24 cellular contexts compared by ENCODE assay signal in genomic region chr17:80292557-80292956, GRCh38. TPM values are rescaled to one million over a fixed set of nuclear protein-coding genes. Genes with fewer than 3 reads are reported as not detected.
A peak's percentile ranks its signal among the peaks of the same experiment; 100 is the strongest.
DNase-seq lines count a peak whose midpoint lies in the region; ATAC-seq, FAIRE-seq and TF ChIP-seq lines count a peak whose summit lies in the region.
"Had no signal": no experiment of that assay in that cellular context is flagged by ENCODE, and none has a peak within 500 bp of the region (broad histone marks: within the 10 kb centered on the region; RNA-seq: fewer than 3 reads in every experiment).

No MANE protein-coding gene starts in this region.

- BruUV-seq in HepG2 (replicated peaks; lab: Mats Ljungman, UMichigan), result no TSS peak

- H3K27me3 Mint-ChIP-seq in activated T-cell treated with anti-CD3 and anti-CD28 coated beads, Interleukin-2, amount 50 U/mL, for 24 hours, result no peaks in the 10 kb centered on the region
- H3K27me3 Mint-ChIP-seq in activated T-helper 17 cell treated with anti-CD3 and anti-CD28 coated beads, Interleukin-2, amount 50 U/mL, for 72 hours, result no peaks in the 10 kb centered on the region
- H3K27me3 Mint-ChIP-seq: CD8-positive, alpha-beta memory T cell; naive thymus-derived CD4-positive, alpha-beta T cell; stimulated activated memory B cell treated with anti-CD40 and anti-IgM and Interleukin-4, amounts not matched to agents 10 μg/mL and 1 μg/mL and 100 μg/mL, for 72 hours had no signal

- H3K4me3 Mint-ChIP-seq in activated T-cell treated with anti-CD3 and anti-CD28 coated beads, Interleukin-2, amount 50 U/mL, for 24 hours, result no peak overlapping the region
- no peak overlapping the region for H3K4me3 Mint-ChIP-seq in activated T-helper 17 cell treated with anti-CD3 and anti-CD28 coated beads, Interleukin-2, amount 50 U/mL, for 72 hours
- H3K4me3 Mint-ChIP-seq: CD8-positive, alpha-beta memory T cell; naive thymus-derived CD4-positive, alpha-beta T cell; stimulated activated memory B cell treated with anti-CD40 and anti-IgM and Interleukin-4, amounts not matched to agents 10 μg/mL and 1 μg/mL and 100 μg/mL, for 72 hours had no signal

- no peaks in the 10 kb centered on the region for H3K9me3 Mint-ChIP-seq in activated T-cell treated with anti-CD3 and anti-CD28 coated beads, Interleukin-2, amount 50 U/mL, for 24 hours
- H3K9me3 Mint-ChIP-seq in activated T-helper 17 cell treated with anti-CD3 and anti-CD28 coated beads, Interleukin-2, amount 50 U/mL, for 72 hours, result no peaks in the 10 kb centered on the region
- H3K9me3 Mint-ChIP-seq: CD8-positive, alpha-beta memory T cell; naive thymus-derived CD4-positive, alpha-beta T cell; stimulated activated memory B cell treated with anti-CD40 and anti-IgM and Interleukin-4, amounts not matched to agents 10 μg/mL and 1 μg/mL and 100 μg/mL, for 72 hours had no signal

- H3K36me3 ChIP-seq in HepG2 (replicated peaks in 1 of 2; ENCODE audit: control insufficient read depth in 1 of 2, insufficient read depth in 2 of 2, low read length in 2 of 2) (peaks cover 44 to 72% of the 10 kb centered on the region in 2 experiments), upper lobe of right lung (peaks cover 95% of the 10 kb centered on the region)

- H3K4me3 ChIP-seq in HepG2 (replicated peaks in 1 of 3; ENCODE audit: insufficient read depth in 1 of 3, low read depth in 2 of 3, low read length in 3 of 3), result no peak overlapping the region
- H3K4me3 ChIP-seq in upper lobe of right lung, result no peak overlapping the region
- H3K4me3 ChIP-seq: ascending aorta, psoas muscle, upper lobe of left lung had no signal

- 0 out of 2 replicates have a peak, but pooled peaks have one; percentile 21 for TF ChIP-seq RAD21 in HepG2 (CRISPR knock-in tag; IDR thresholded peaks at IDR 0.05)

- no peak overlapping the region for H2AFZ ChIP-seq in HepG2 (ENCODE audit: low read length)

- no peak overlapping the region for H3K9ac ChIP-seq in HepG2 (ENCODE audit: insufficient read depth, low read depth, low read length)

- CTCF ChIA-PET in HepG2 (lab: Yijun Ruan, JAX; ENCODE audit: low intra/inter-chr PET ratio, low total read pairs) (interaction anchor here (0.7 to 1.1 kb wide), 2 partner anchors 44 to 97 kb away, joined by 3 to 7 read pairs; no protein-coding TSS in a partner anchor), RWPE1 (lab: Yijun Ruan, JAX) (no interaction called here)

- no peaks in the 10 kb centered on the region for H4K20me1 ChIP-seq in HepG2 (ENCODE audit: insufficient read depth, low read length)

- H3K27me3 ChIP-seq in HepG2 (ENCODE audit: control insufficient read depth in 1 of 2, insufficient read depth in 2 of 2, low read length in 2 of 2) (no peaks in the 10 kb centered on the region), upper lobe of right lung (no peaks in the 10 kb centered on the region)
- H3K27me3 ChIP-seq: ascending aorta, upper lobe of left lung had no signal

- peaks cover 93% of the 10 kb centered on the region for H3K36me3 Mint-ChIP-seq in activated T-cell treated with anti-CD3 and anti-CD28 coated beads, Interleukin-2, amount 50 U/mL, for 24 hours (ENCODE audit: low read depth)
- peaks cover 95% of the 10 kb centered on the region for H3K36me3 Mint-ChIP-seq in activated T-helper 17 cell treated with anti-CD3 and anti-CD28 coated beads, Interleukin-2, amount 50 U/mL, for 72 hours (ENCODE audit: low read depth)

- FAIRE-seq in HepG2 (lab: Jason Lieb, UNC), result no peak

- TF ChIP-seq CTCF in HepG2 (CRISPR knock-in tag; IDR thresholded peaks at IDR 0.05), result peak; percentile 60
- peak; percentile 5 for TF ChIP-seq CTCF in upper lobe of right lung (IDR thresholded peaks at IDR 0.05)
- TF ChIP-seq CTCF in RWPE1 (conservative IDR thresholded peaks at IDR 0.05; ENCODE audit: low read depth), result no peak

- H3K27ac Mint-ChIP-seq in activated T-cell treated with anti-CD3 and anti-CD28 coated beads, Interleukin-2, amount 50 U/mL, for 24 hours, result peak overlapping the region; percentile 76
- H3K27ac Mint-ChIP-seq in activated T-helper 17 cell treated with anti-CD3 and anti-CD28 coated beads, Interleukin-2, amount 50 U/mL, for 72 hours, result peak overlapping the region; percentile 49
- H3K27ac Mint-ChIP-seq: stimulated activated memory B cell treated with anti-CD40 and anti-IgM and Interleukin-4, amounts not matched to agents 10 μg/mL and 1 μg/mL and 100 μg/mL, for 72 hours had no signal

- no peaks in the 10 kb centered on the region for H3K79me2 ChIP-seq in HepG2 (ENCODE audit: insufficient read depth, low read length)

- no peak for ATAC-seq in activated T-helper 17 cell treated with anti-CD3 and anti-CD28 coated beads, Interleukin-2, amount 50 U/mL, for 72 hours (replicated peaks)
- ATAC-seq in HepG2 (no peak), upper lobe of right lung (no peak), GM21717 (IDR thresholded peaks at IDR 0.05; ENCODE audit: unreplicated experiment) (no peak)
- ATAC-seq: naive thymus-derived CD4-positive, alpha-beta T cell; psoas muscle; stimulated activated memory B cell treated with anti-CD40 and anti-IgM and Interleukin-4, amounts not matched to agents 10 μg/mL and 1 μg/mL and 100 μg/mL, for 72 hours had no signal

- H3K27ac ChIP-seq in HepG2 (ENCODE audit: extremely low read length, insufficient read depth, low read length), result no peak overlapping the region
- H3K27ac ChIP-seq in upper lobe of right lung, result no peak overlapping the region
- H3K27ac ChIP-seq in RWPE1, result no peak overlapping the region
- H3K27ac ChIP-seq: ascending aorta, psoas muscle, upper lobe of left lung had no signal

- H3K4me1 ChIP-seq in HepG2 (ENCODE audit: insufficient read depth, low read length), result peaks cover 14% of the 10 kb centered on the region
- H3K4me1 ChIP-seq in upper lobe of right lung, result no peaks in the 10 kb centered on the region
- H3K4me1 ChIP-seq: ascending aorta, psoas muscle, upper lobe of left lung had no signal

- TF ChIP-seq POLR2A in HepG2 (IDR thresholded peaks at IDR 0.05; ENCODE audit: insufficient read depth in 1 of 2, low read depth in 2 of 2, low read length in 2 of 2), result no peak

- in situ Hi-C loops in HepG2 (cut with HindIII; ENCODE audit: extremely low pct_ligation_motif_present, low pct_unique_long_range_greater_than_20kb), result no loop called here

- WGBS in HepG2 (ENCODE audit: low lambda C conversion rate), result 98% methylated on average over 9 of the region's 9 CpGs

- POLR2A ChIA-PET in HepG2 (lab: Yijun Ruan, JAX), result interaction anchor here (1.4 kb wide), 1 partner anchor 29 kb away, joined by 7 read pairs; no protein-coding TSS in a partner anchor
- POLR2A ChIA-PET in RWPE1 (lab: Yijun Ruan, JAX; ENCODE audit: low non-redundant PET), result interaction anchor here (0.9 kb wide), 1 partner anchor 10 kb away, joined by 3 read pairs; no protein-coding TSS in a partner anchor

- H3K4me2 ChIP-seq in HepG2 (ENCODE audit: low read depth, low read length), result no peak overlapping the region

- TF ChIP-seq EP300 in HepG2 (IDR thresholded peaks at IDR 0.05; ENCODE audit: low read depth in 2 of 2, low read length in 2 of 2) (no peak), HepG2 (CRISPR knock-in tag; IDR thresholded peaks at IDR 0.05; ENCODE audit: borderline replicate concordance) (no peak)

- intact Hi-C loops in HepG2 (cut with micrococcal nuclease; ENCODE audit: unreplicated experiment) (no loop called here), upper lobe of right lung (cut with DNase I) (no loop called here)

- DNase-seq in activated T-cell treated with anti-CD3 and anti-CD28 coated beads, Interleukin-2, amount 50 U/mL, for 24 hours, result no peak
- no peak for DNase-seq in activated T-cell treated with anti-CD3 and anti-CD28 coated beads, Interleukin-2, amount 50 U/mL, for 48 hours
- no peak for DNase-seq in HepG2 (ENCODE audit: low spot score)
- no peak for DNase-seq in upper lobe of right lung
- DNase-seq in NCI-H226, result no peak
- DNase-seq in RWPE1 (ENCODE audit: low spot score), result no peak
- DNase-seq: ACHN; activated CD4-positive, alpha-beta T cell treated with anti-CD3 and anti-CD28 coated beads for 1 hour; activated CD8-positive, alpha-beta memory T cell treated with anti-CD3 and anti-CD28 coated beads, Interleukin-2, amount 50 U/mL, for 48 hours; activated naive CD4-positive, alpha-beta T cell treated with Interleukin-2 at 50 U/mL for 16 hours; CD8-positive, alpha-beta memory T cell; cortex of kidney; DND-41; naive thymus-derived CD4-positive, alpha-beta T cell; NCI-H2029; NCI-H524 treated with DMSO at 0.1 percent for 48 hours; Right ventricle myocardium superior; T-helper 9 cell; upper lobe of left lung had no signal

- peaks cover 19% of the 10 kb centered on the region for H3K4me1 Mint-ChIP-seq in activated T-cell treated with anti-CD3 and anti-CD28 coated beads, Interleukin-2, amount 50 U/mL, for 24 hours (ENCODE audit: low read depth)
- H3K4me1 Mint-ChIP-seq in activated T-helper 17 cell treated with anti-CD3 and anti-CD28 coated beads, Interleukin-2, amount 50 U/mL, for 72 hours, result peaks cover 6% of the 10 kb centered on the region

- H3K9me3 ChIP-seq in HepG2 (ENCODE audit: low read length) (no peaks in the 10 kb centered on the region), upper lobe of right lung (no peaks in the 10 kb centered on the region)
- H3K9me3 ChIP-seq: ascending aorta, psoas muscle, upper lobe of left lung had no signal

RNA-seq across cellular contexts. Expression of gene RNF213, which starts 31.9 kb away (rescaled TPM):
- 1,000 to 10,000 TPM; 1,022 to 1,405 TPM for total RNA-seq in activated T-helper 17 cell treated with anti-CD3 and anti-CD28 coated beads, Interleukin-2, amount 50 U/mL, for 72 hours
- total RNA-seq in HepG2 (2016; rRNA removed; fragmentation: Illumina TruSeq; extraction: Trizol) (38.7 and 42.8 TPM in 2 replicates), upper lobe of right lung (236 TPM)
- total RNA-seq in HepG2 (2016; cell fraction: cytosol; rRNA removed; fragmentation: Illumina TruSeq; extraction: Trizol; ENCODE audit: low read depth), result 8.0 and 9.3 TPM in 2 replicates
- 36.5 and 38.8 TPM in 2 replicates for total RNA-seq in HepG2 (2016; cell fraction: insoluble cytoplasmic fraction; rRNA removed; fragmentation: Illumina TruSeq; extraction: Trizol)
- total RNA-seq in HepG2 (2016; cell fraction: membrane; rRNA removed; fragmentation: Illumina TruSeq; extraction: Trizol), result 12.8 and 13.4 TPM in 2 replicates
- total RNA-seq in HepG2 (2016; cell fraction: nucleus; rRNA removed; fragmentation: Illumina TruSeq; extraction: Trizol), result 57.4 and 57.5 TPM in 2 replicates
- polyA plus RNA-seq in HepG2 (2011; rRNA removed), result 38.6 and 44.0 TPM in 2 replicates
- polyA plus RNA-seq in HepG2 (2011; cell fraction: cytosol; rRNA removed), result 16.4 and 18.9 TPM in 2 replicates
- 134 and 171 TPM in 2 replicates for polyA plus RNA-seq in HepG2 (2011; cell fraction: nucleus; rRNA removed)
- polyA plus RNA-seq in HepG2 (2012), result 28.2 and 46.6 TPM in 2 replicates
- polyA plus RNA-seq in HepG2 (2016; cell fraction: cytosol; fragmentation: Illumina TruSeq; extraction: Trizol; ENCODE audit: low read depth), result 1.4 and 2.0 TPM in 2 replicates
- polyA plus RNA-seq in HepG2 (2016; cell fraction: insoluble cytoplasmic fraction; fragmentation: Illumina TruSeq; extraction: Trizol; ENCODE audit: low read depth), result 23.5 and 27.4 TPM in 2 replicates
- polyA plus RNA-seq in HepG2 (2016; cell fraction: membrane; fragmentation: Illumina TruSeq; extraction: Trizol; ENCODE audit: low read depth), result 3.4 and 3.7 TPM in 2 replicates
- polyA plus RNA-seq in HepG2 (2016; cell fraction: nucleus; fragmentation: Illumina TruSeq; extraction: Trizol; ENCODE audit: insufficient read depth, low read depth), result 77.8 and 79.2 TPM in 2 replicates
- 133 and 148 TPM in 2 replicates for polyA minus RNA-seq in HepG2 (2011; rRNA and poly(A)+ RNA removed; ENCODE audit: low replicate concordance)
- polyA minus RNA-seq in HepG2 (2011; cell fraction: cytosol; rRNA and poly(A)+ RNA removed), result 36.1 and 37.6 TPM in 2 replicates
- polyA minus RNA-seq in HepG2 (2011; cell fraction: nucleus; rRNA and poly(A)+ RNA removed), result 108 and 132 TPM in 2 replicates
